In genomic region chr11:64745523-64746328, GRCh38 we compare ENCODE assay signal across 7 cellular contexts. TPM values are rescaled to one million over a fixed set of nuclear protein-coding genes. Genes with fewer than 3 reads are reported as not detected.
DNase-seq lines count a peak whose midpoint lies in the region; ATAC-seq lines count a peak whose summit lies in the region.

No MANE protein-coding gene starts in this region.

- H3K36me3 Mint-ChIP-seq in activated naive CD4-positive, alpha-beta T cell treated with anti-CD3 and anti-CD28 coated beads, Interleukin-2, amount 10 ng/mL, durations not matched to agents 7 days and 5 days = peaks cover 28% of the 10 kb centered on the region

- DNase-seq in GM19238 (ENCODE audit: insufficient read length, low spot score) = peak; percentile 82
- peak; percentile 34 for DNase-seq in RPMI7951 (ENCODE audit: low read depth)
- DNase-seq in activated naive CD4-positive, alpha-beta T cell treated with anti-CD3 and anti-CD28 coated beads, Interleukin-2, amount 10 ng/mL, durations not matched to agents 7 days and 5 days = peak; percentile 88
- peak; percentile 93 for DNase-seq in left cardiac atrium
- peak in 9 of 10 donors; percentile 21 to 93 (median 63) for DNase-seq in posterior cingulate gyrus
- no peak for DNase-seq in SHP77 treated with DMSO at 0.1 percent for 48 hours (lab: John Stamatoyannopoulos, UW)

- CTCF ChIA-PET in activated naive CD4-positive, alpha-beta T cell treated with anti-CD3 and anti-CD28 coated beads, Interleukin-2, amount 10 ng/mL, durations not matched to agents 7 days and 5 days (lab: Charles Lee) = interaction anchor here (1.4 to 13.4 kb wide), 4 partner anchors 20 to 98 kb away, joined by 4 to 208 read pairs (median 24); partner anchors contain the start of genes CDC42BPG, PYGM and SF1

- peak overlapping the region; percentile 98 for H3K27ac Mint-ChIP-seq in activated naive CD4-positive, alpha-beta T cell treated with anti-CD3 and anti-CD28 coated beads, Interleukin-2, amount 10 ng/mL, durations not matched to agents 7 days and 5 days

- ATAC-seq in left cardiac atrium (peak; percentile 67 to 85), HG03039 (IDR thresholded peaks at IDR 0.05; ENCODE audit: unreplicated experiment) (no peak)

- peaks cover 53% of the 10 kb centered on the region for H3K4me1 Mint-ChIP-seq in activated naive CD4-positive, alpha-beta T cell treated with anti-CD3 and anti-CD28 coated beads, Interleukin-2, amount 10 ng/mL, durations not matched to agents 7 days and 5 days

- intact Hi-C loops in left cardiac atrium (cut with DNase I) (no loop called here), posterior cingulate gyrus (cut with DNase I) (no loop called here)

- peak overlapping the region; percentile 98 for H3K4me3 Mint-ChIP-seq in activated naive CD4-positive, alpha-beta T cell treated with anti-CD3 and anti-CD28 coated beads, Interleukin-2, amount 10 ng/mL, durations not matched to agents 7 days and 5 days

- H3K27me3 Mint-ChIP-seq in activated naive CD4-positive, alpha-beta T cell treated with anti-CD3 and anti-CD28 coated beads, Interleukin-2, amount 10 ng/mL, durations not matched to agents 7 days and 5 days = peaks cover 4% of the 10 kb centered on the region

- no peaks in the 10 kb centered on the region for H3K9me3 Mint-ChIP-seq in activated naive CD4-positive, alpha-beta T cell treated with anti-CD3 and anti-CD28 coated beads, Interleukin-2, amount 10 ng/mL, durations not matched to agents 7 days and 5 days

RNA-seq across cellular contexts. Expression of gene RASGRP2, which starts 1.8 kb away (rescaled TPM):
- total RNA-seq in RPMI7951 (2014; rRNA removed; shearing (Covaris generic)) = not detected in 2 replicates
- total RNA-seq in left cardiac atrium = 10 to 100 TPM; 25.3 to 37.1 TPM

RNA-seq across cellular contexts. Expression of gene PYGM, which starts 14.0 kb away (rescaled TPM):
- total RNA-seq in RPMI7951 (2014; rRNA removed; shearing (Covaris generic)) = not detected in 2 replicates
- total RNA-seq in left cardiac atrium = 10 to 100 TPM; 31.3 to 48.6 TPM

RNA-seq across cellular contexts. Expression of gene NRXN2, which starts 22.7 kb away (rescaled TPM):
- 0.10 and 0.36 TPM in 2 replicates for total RNA-seq in RPMI7951 (2014; rRNA removed; shearing (Covaris generic))
- 1 to 10 TPM; 3.9 to 4.0 TPM for total RNA-seq in left cardiac atrium

RNA-seq across cellular contexts. Expression of gene SF1, which starts 32.6 kb away (rescaled TPM):
- 62.6 and 64.1 TPM in 2 replicates for total RNA-seq in RPMI7951 (2014; rRNA removed; shearing (Covaris generic))
- 100 to 1,000 TPM; 154 to 208 TPM for total RNA-seq in left cardiac atrium

RNA-seq across cellular contexts. Expression of gene MAP4K2, which starts 57.3 kb away (rescaled TPM):
- total RNA-seq in RPMI7951 (2014; rRNA removed; shearing (Covaris generic)) = 13.9 and 16.1 TPM in 2 replicates
- total RNA-seq in left cardiac atrium = 10 to 100 TPM in 1 of 2 donors, 1 to 10 TPM in 1; 10.0 to 10.4 TPM

Comparison
In these comparisons a context has a peak if more than half of its experiments do, and no peak if none do; other contexts are left out.
1. RNA of gene RASGRP2, which starts 1.8 kb away (total RNA-seq): 25.3 to 37.1 TPM in left cardiac atrium; not detected in RPMI7951; every median in the first group is over 10 times any median in the second.
2. RNA of gene PYGM, which starts 14.0 kb away (total RNA-seq): 31.3 to 48.6 TPM in left cardiac atrium; not detected in RPMI7951; every median in the first group is over 10 times any median in the second.